Comparison of ENCODE assay signal across 26 cellular contexts in genomic region chr5:57853929-57854697, GRCh38.
A peak's percentile ranks its signal among the peaks of the same experiment; 100 is the strongest.
DNase-seq lines count a peak whose midpoint lies in the region; ATAC-seq, FAIRE-seq and TF ChIP-seq lines count a peak whose summit lies in the region.
"Had no signal": no experiment of that assay in that cellular context is flagged by ENCODE, and none has a peak within 500 bp of the region (broad histone marks: within the 10 kb centered on the region; RNA-seq: fewer than 3 reads in every experiment).

No MANE protein-coding gene starts in this region.

- no peak overlapping the region for H3K14ac ChIP-seq in neuronal stem cell (ENCODE audit: low read length)

- H3K79me1 ChIP-seq in neuronal stem cell (ENCODE audit: low read depth, low read length), result no peaks in the 10 kb centered on the region

- H3K18ac ChIP-seq in neuronal stem cell (ENCODE audit: low read length), result peak overlapping the region; percentile 5

- H3K27ac ChIP-seq in GM23338 (ENCODE audit: low read depth) (no peak overlapping the region), neuronal stem cell (replicated peaks; ENCODE audit: low read length) (no peak overlapping the region)
- H3K27ac ChIP-seq: BLaER1 had no signal

- no peaks in the 10 kb centered on the region for H3K36me3 ChIP-seq in GM23338 (ENCODE audit: insufficient read depth)
- H3K36me3 ChIP-seq in neuronal stem cell (replicated peaks in 1 of 2; ENCODE audit: control insufficient read depth in 2 of 2, insufficient read depth in 2 of 2, low read length in 2 of 2), result no peaks in the 10 kb centered on the region
- H3K36me3 ChIP-seq: BLaER1 had no signal

- H3K27me3 Mint-ChIP-seq in GM23338 (ENCODE audit: insufficient read depth, low read depth, poor library complexity), result no peaks in the 10 kb centered on the region
- H3K27me3 Mint-ChIP-seq: CD4-positive, alpha-beta T cell had no signal

- no peak overlapping the region for H2BK120ac ChIP-seq in neuronal stem cell (ENCODE audit: low read depth, low read length)

- H3K27ac Mint-ChIP-seq in GM23338, result no peak overlapping the region
- H3K27ac Mint-ChIP-seq: CD4-positive, alpha-beta T cell had no signal

- no peak overlapping the region for H2AK5ac ChIP-seq in neuronal stem cell (ENCODE audit: low read depth, low read length)

- no peak overlapping the region for H2BK15ac ChIP-seq in neuronal stem cell (ENCODE audit: low read length)

- no peak overlapping the region for H3K9ac ChIP-seq in neuronal stem cell (ENCODE audit: low read depth, low read length, poor library complexity)
- H3K9ac ChIP-seq: BLaER1 had no signal

- no peak overlapping the region for H3K4me3 ChIP-seq in GM23338
- no peak overlapping the region for H3K4me3 ChIP-seq in neuronal stem cell (ENCODE audit: low read length in 2 of 2)
- H3K4me3 ChIP-seq: BLaER1 had no signal

- no peaks in the 10 kb centered on the region for H3F3A ChIP-seq in GM23338 (replicated peaks; ENCODE audit: low read depth)

- H4K8ac ChIP-seq in neuronal stem cell (ENCODE audit: low read depth, low read length), result no peak overlapping the region

- H4K91ac ChIP-seq in neuronal stem cell (ENCODE audit: low read depth, low read length, poor library complexity), result no peak overlapping the region

- no peak for FAIRE-seq in RCC 7860 (lab: Jason Lieb, UNC)
- FAIRE-seq: GM12891, GM18507, GM19239, H1, HTR-8/SVneo had no signal

- no peaks in the 10 kb centered on the region for H3K79me2 ChIP-seq in GM23338 (replicated peaks; ENCODE audit: insufficient read depth)

- no peak overlapping the region for H2BK5ac ChIP-seq in neuronal stem cell (ENCODE audit: low read length)

- TF ChIP-seq CTCF in GM23338 (conservative IDR thresholded peaks at IDR 0.05; ENCODE audit: low read depth in 2 of 2), result no peak

- H3K9me3 Mint-ChIP-seq in GM23338, result no peaks in the 10 kb centered on the region; the same call in 2 of the 3 replicates
- H3K9me3 Mint-ChIP-seq: CD4-positive, alpha-beta T cell had no signal

- no peaks in the 10 kb centered on the region for H3K4me1 Mint-ChIP-seq in GM23338

- no peaks in the 10 kb centered on the region for H4K20me1 ChIP-seq in GM23338 (replicated peaks; ENCODE audit: insufficient read depth)
- H4K20me1 ChIP-seq: BLaER1 had no signal

- no peak overlapping the region for H3K23ac ChIP-seq in neuronal stem cell (ENCODE audit: low read depth, low read length, poor library complexity)

- H3K9me3 ChIP-seq in neuronal stem cell (replicated peaks in 1 of 2; ENCODE audit: control insufficient read depth in 2 of 2, insufficient read depth in 1 of 2, low read depth in 1 of 2, low read length in 2 of 2), result no peaks in the 10 kb centered on the region
- H3K9me3 ChIP-seq: BLaER1 had no signal

- H3K4me3 Mint-ChIP-seq in GM23338, result no peak overlapping the region
- H3K4me3 Mint-ChIP-seq: CD4-positive, alpha-beta T cell had no signal

- H2AFZ ChIP-seq in GM23338 (peak overlapping the region; percentile 10; the same call in 1 of the 2 replicates), neuronal stem cell (ENCODE audit: low read length) (peak overlapping the region; percentile 68)

- ATAC-seq in GM23338 (no peak), GM18498 (IDR thresholded peaks at IDR 0.05; ENCODE audit: unreplicated experiment) (no peak)
- ATAC-seq: HCT116, SK-N-SH treated with all-trans-retinoic acid at 6 μM for 48 hours had no signal

- no peaks in the 10 kb centered on the region for H3K27me3 ChIP-seq in GM23338 (ENCODE audit: insufficient read depth)
- no peaks in the 10 kb centered on the region for H3K27me3 ChIP-seq in neuronal stem cell (ENCODE audit: control insufficient read depth in 3 of 3, insufficient read depth in 3 of 3, low read depth in 1 of 3, low read length in 3 of 3)
- H3K27me3 ChIP-seq: BLaER1 had no signal

- H3K4me1 ChIP-seq in GM23338 (ENCODE audit: insufficient read depth) (no peaks in the 10 kb centered on the region), neuronal stem cell (ENCODE audit: control insufficient read depth in 2 of 2, insufficient read depth in 1 of 2, low read depth in 1 of 2, low read length in 2 of 2) (peaks cover 2% of the 10 kb centered on the region in 2 donors)
- H3K4me1 ChIP-seq: BLaER1 had no signal

- no peak overlapping the region for H3K4me2 ChIP-seq in GM23338
- no peak overlapping the region for H3K4me2 ChIP-seq in neuronal stem cell (ENCODE audit: insufficient read depth, low read length, poor library complexity, severe bottlenecking)
- H3K4me2 ChIP-seq: BLaER1 had no signal

- no peaks in the 10 kb centered on the region; the same call in 1 of the 2 replicates for H3K9me2 ChIP-seq in GM23338 (ENCODE audit: insufficient read depth)

- WGBS in neuronal stem cell (ENCODE audit: extremely low coverage in 2 of 2, insufficient read length in 2 of 2, insufficient replicate concordance in 1 of 2), 2 donors, result no CpG with 5 or more reads among the region's 3 CpGs

- DNase-seq in DMS79 (lab: John Stamatoyannopoulos, UW) (peak; percentile 1), GM23338 (ENCODE audit: low spot score) (no peak), foreskin melanocyte (peak; percentile 14), neuronal stem cell (ENCODE audit: low spot score) (no peak), RCC 7860 (ENCODE audit: low spot score) (no peak), inferior parietal cortex (ENCODE audit: extremely low spot score) (no peak)
- DNase-seq: CD4-positive, alpha-beta T cell; COR-L47; KG1; NCI-H1092 treated with DMSO at 0.1 percent for 48 hours; NCI-H1436 treated with DMSO at 0.1 percent for 48 hours; NCI-H2081; NCI-H446; NCI-H526 treated with DMSO at 0.1 percent for 48 hours; OCI-M1; RPMI8226; SIG-M5 had no signal

- no peak overlapping the region for H3K4ac ChIP-seq in neuronal stem cell (ENCODE audit: low read length)

- no peaks in the 10 kb centered on the region; the same call in 2 of the 3 replicates for H3K36me3 Mint-ChIP-seq in GM23338 (ENCODE audit: low read depth)

- no peak overlapping the region for H2BK12ac ChIP-seq in neuronal stem cell (ENCODE audit: low read length)

TF ChIP-seq in GM23338, 12 proteins besides CTCF, POLR2A, EP300 and RAD21:
- TF ChIP-seq, protein P1, sequence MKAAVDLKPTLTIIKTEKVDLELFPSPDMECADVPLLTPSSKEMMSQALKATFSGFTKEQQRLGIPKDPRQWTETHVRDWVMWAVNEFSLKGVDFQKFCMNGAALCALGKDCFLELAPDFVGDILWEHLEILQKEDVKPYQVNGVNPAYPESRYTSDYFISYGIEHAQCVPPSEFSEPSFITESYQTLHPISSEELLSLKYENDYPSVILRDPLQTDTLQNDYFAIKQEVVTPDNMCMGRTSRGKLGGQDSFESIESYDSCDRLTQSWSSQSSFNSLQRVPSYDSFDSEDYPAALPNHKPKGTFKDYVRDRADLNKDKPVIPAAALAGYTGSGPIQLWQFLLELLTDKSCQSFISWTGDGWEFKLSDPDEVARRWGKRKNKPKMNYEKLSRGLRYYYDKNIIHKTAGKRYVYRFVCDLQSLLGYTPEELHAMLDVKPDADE (IDR thresholded peaks at IDR 0.05), result no peak
- TF ChIP-seq EZH2phosphoT487 (IDR thresholded peaks at IDR 0.05; ENCODE audit: unreplicated experiment) (no peak), ZNF331 (CRISPR knock-in tag; IDR thresholded peaks at IDR 0.05; ENCODE audit: low read depth) (no peak), STAT1 (IDR thresholded peaks at IDR 0.05; ENCODE audit: unreplicated experiment) (no peak), NANOG (IDR thresholded peaks at IDR 0.05; ENCODE audit: borderline replicate concordance) (no peak), CREB1 (CRISPR knock-in tag; IDR thresholded peaks at IDR 0.05; ENCODE audit: low read depth) (no peak), JUNB (IDR thresholded peaks at IDR 0.05; ENCODE audit: unreplicated experiment) (no peak)
- TF ChIP-seq, protein P2, sequence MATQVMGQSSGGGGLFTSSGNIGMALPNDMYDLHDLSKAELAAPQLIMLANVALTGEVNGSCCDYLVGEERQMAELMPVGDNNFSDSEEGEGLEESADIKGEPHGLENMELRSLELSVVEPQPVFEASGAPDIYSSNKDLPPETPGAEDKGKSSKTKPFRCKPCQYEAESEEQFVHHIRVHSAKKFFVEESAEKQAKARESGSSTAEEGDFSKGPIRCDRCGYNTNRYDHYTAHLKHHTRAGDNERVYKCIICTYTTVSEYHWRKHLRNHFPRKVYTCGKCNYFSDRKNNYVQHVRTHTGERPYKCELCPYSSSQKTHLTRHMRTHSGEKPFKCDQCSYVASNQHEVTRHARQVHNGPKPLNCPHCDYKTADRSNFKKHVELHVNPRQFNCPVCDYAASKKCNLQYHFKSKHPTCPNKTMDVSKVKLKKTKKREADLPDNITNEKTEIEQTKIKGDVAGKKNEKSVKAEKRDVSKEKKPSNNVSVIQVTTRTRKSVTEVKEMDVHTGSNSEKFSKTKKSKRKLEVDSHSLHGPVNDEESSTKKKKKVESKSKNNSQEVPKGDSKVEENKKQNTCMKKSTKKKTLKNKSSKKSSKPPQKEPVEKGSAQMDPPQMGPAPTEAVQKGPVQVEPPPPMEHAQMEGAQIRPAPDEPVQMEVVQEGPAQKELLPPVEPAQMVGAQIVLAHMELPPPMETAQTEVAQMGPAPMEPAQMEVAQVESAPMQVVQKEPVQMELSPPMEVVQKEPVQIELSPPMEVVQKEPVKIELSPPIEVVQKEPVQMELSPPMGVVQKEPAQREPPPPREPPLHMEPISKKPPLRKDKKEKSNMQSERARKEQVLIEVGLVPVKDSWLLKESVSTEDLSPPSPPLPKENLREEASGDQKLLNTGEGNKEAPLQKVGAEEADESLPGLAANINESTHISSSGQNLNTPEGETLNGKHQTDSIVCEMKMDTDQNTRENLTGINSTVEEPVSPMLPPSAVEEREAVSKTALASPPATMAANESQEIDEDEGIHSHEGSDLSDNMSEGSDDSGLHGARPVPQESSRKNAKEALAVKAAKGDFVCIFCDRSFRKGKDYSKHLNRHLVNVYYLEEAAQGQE (IDR thresholded peaks at IDR 0.05; ENCODE audit: unreplicated experiment), result no peak

Comparison
In these comparisons a context has a peak if more than half of its experiments do, and no peak if none do; other contexts are left out.
1. DNase-seq: peak in DMS79 (single experiment) and foreskin melanocyte (single experiment); none in GM23338 (single experiment), neuronal stem cell (single experiment), RCC 7860 (single experiment) and inferior parietal cortex (single experiment).